Comparison of ENCODE assay signal across 1 cellular context in genomic region chr5:116559673-116560164, GRCh38.
TF ChIP-seq lines count a peak whose summit lies in the region.

No MANE protein-coding gene starts in this region.

TF ChIP-seq in H1, 55 proteins besides CTCF, POLR2A, EP300 and RAD21:
- no peak for TF ChIP-seq POU5F1 (IDR thresholded peaks at IDR 0.05; ENCODE audit: low read depth, low read length)
- TF ChIP-seq CBX8 (IDR thresholded peaks at IDR 0.05; ENCODE audit: borderline replicate concordance, low read depth, low read length): no peak
- peak; percentile 30 for TF ChIP-seq POLR2AphosphoS5 (IDR thresholded peaks at IDR 0.05; ENCODE audit: low read depth, low read length)
- peak; percentile 61; the same call in 1 of the 2 replicates for TF ChIP-seq TEAD4 (IDR thresholded peaks at IDR 0.05; ENCODE audit: low read depth, low read length)
- TF ChIP-seq SRF (IDR thresholded peaks at IDR 0.05; ENCODE audit: low read depth, low read length): no peak
- TF ChIP-seq CHD1 (IDR thresholded peaks at IDR 0.05; ENCODE audit: low read depth, low read length): no peak
